ENCODE assay signal across 1 cellular context in genomic region chr15:41966414-41966812, GRCh38.
TF ChIP-seq lines count a peak whose summit lies in the region.

No MANE protein-coding gene starts in this region.

TF ChIP-seq in K562, 482 proteins besides CTCF, POLR2A, EP300 and RAD21 (continued from another document):
- TF ChIP-seq C11orf30 (IDR thresholded peaks at IDR 0.05; ENCODE audit: low read depth): peak; percentile 47; the same call in 1 of the 2 replicates
- TF ChIP-seq DMBX1 (CRISPR knock-in tag; IDR thresholded peaks at IDR 0.05; ENCODE audit: borderline replicate concordance): no peak
- TF ChIP-seq ZBTB1 (CRISPR knock-in tag; IDR thresholded peaks at IDR 0.05; ENCODE audit: borderline replicate concordance, low read depth): no peak
- no peak for TF ChIP-seq MYNN (IDR thresholded peaks at IDR 0.05)
- no peak for TF ChIP-seq MYNN (CRISPR knock-in tag; IDR thresholded peaks at IDR 0.05)
- TF ChIP-seq ZNF316 (IDR thresholded peaks at IDR 0.05): peak; percentile 50
- no peak for TF ChIP-seq KDM2B (CRISPR knock-in tag; IDR thresholded peaks at IDR 0.05)
- no peak for TF ChIP-seq E2F1 (CRISPR knock-in tag; IDR thresholded peaks at IDR 0.05)
- no peak for TF ChIP-seq EHMT2 (IDR thresholded peaks at IDR 0.05)
- TF ChIP-seq ZNF146 (CRISPR knock-in tag; IDR thresholded peaks at IDR 0.05; ENCODE audit: unreplicated experiment): no peak
- TF ChIP-seq ID3 (CRISPR knock-in tag; IDR thresholded peaks at IDR 0.05): no peak
- no peak for TF ChIP-seq ID3 (tag; IDR thresholded peaks at IDR 0.05)
- TF ChIP-seq CTCFL (IDR thresholded peaks at IDR 0.05; ENCODE audit: borderline replicate concordance, insufficient read depth, low read depth, low read length, poor library complexity, severe bottlenecking): no peak
- no peak for TF ChIP-seq HOXB6 (CRISPR knock-in tag; IDR thresholded peaks at IDR 0.05; ENCODE audit: borderline replicate concordance)
- TF ChIP-seq ZBTB33 (CRISPR knock-in tag; IDR thresholded peaks at IDR 0.05): no peak
